In genomic region chr20:48166082-48166835, GRCh38 we compare ENCODE assay signal across 19 cellular contexts.
"Had no signal": no experiment of that assay in that cellular context is flagged by ENCODE, and none has a peak within 500 bp of the region (broad histone marks: within the 10 kb centered on the region; RNA-seq: fewer than 3 reads in every experiment).

No MANE protein-coding gene starts in this region.

- H3K27ac Mint-ChIP-seq: activated CD4-positive, alpha-beta T cell treated with anti-CD3 and anti-CD28 coated beads, Interleukin-2, amount 10 ng/mL, durations not matched to agents 24 days and 14 days; activated naive CD4-positive, alpha-beta T cell treated with anti-CD3 and anti-CD28 coated beads, Interleukin-2, amount 50 U/mL, for 24 hours; endodermal cell; stimulated activated naive CD8-positive, alpha-beta T cell treated with anti-CD3 and anti-CD28 coated beads, Interleukin-15, amount 100 ng/mL, for 72 hours had no signal

- DNase-seq: activated CD4-positive, alpha-beta T cell treated with anti-CD3 and anti-CD28 coated beads, Interleukin-2, amount 10 ng/mL, durations not matched to agents 24 days and 14 days; activated effector memory CD4-positive, alpha-beta T cell treated with Interleukin-2 at 50 U/mL for 16 hours; activated T-cell treated with anti-CD3 and anti-CD28 coated beads for 4 hours; amniotic stem cell; cerebellar nuclear complex; endodermal cell; erythroblast; kidney glomerular epithelial cell; mesendoderm; retina; stimulated activated CD4-positive, alpha-beta T cell treated with anti-CD3 and anti-CD28 coated beads, Interleukin-4, amount 100 ng/mL, for 4 hours; stimulated activated naive CD8-positive, alpha-beta T cell treated with anti-CD3 and anti-CD28 coated beads, Interleukin-15, amount 100 ng/mL, for 72 hours; T1000; testis; upper lobe of right lung had no signal

- H3K36me3 ChIP-seq: ovary, upper lobe of right lung had no signal

- H3K36me3 Mint-ChIP-seq: activated naive CD4-positive, alpha-beta T cell treated with anti-CD3 and anti-CD28 coated beads, Interleukin-2, amount 50 U/mL, for 24 hours; brain had no signal

- H3K4me2 ChIP-seq: hepatocyte had no signal

- H3K9me3 Mint-ChIP-seq: activated CD4-positive, alpha-beta T cell treated with anti-CD3 and anti-CD28 coated beads, Interleukin-2, amount 10 ng/mL, durations not matched to agents 24 days and 14 days; activated naive CD4-positive, alpha-beta T cell treated with anti-CD3 and anti-CD28 coated beads, Interleukin-2, amount 50 U/mL, for 24 hours; endodermal cell; stimulated activated naive CD8-positive, alpha-beta T cell treated with anti-CD3 and anti-CD28 coated beads, Interleukin-15, amount 100 ng/mL, for 72 hours had no signal

- H3K4me1 Mint-ChIP-seq: activated CD4-positive, alpha-beta T cell treated with anti-CD3 and anti-CD28 coated beads, Interleukin-2, amount 10 ng/mL, durations not matched to agents 24 days and 14 days; activated naive CD4-positive, alpha-beta T cell treated with anti-CD3 and anti-CD28 coated beads, Interleukin-2, amount 50 U/mL, for 24 hours; stimulated activated naive CD8-positive, alpha-beta T cell treated with anti-CD3 and anti-CD28 coated beads, Interleukin-15, amount 100 ng/mL, for 72 hours had no signal

- H3K9me3 ChIP-seq: ovary, testis, upper lobe of right lung had no signal

- ATAC-seq: stimulated activated naive CD8-positive, alpha-beta T cell treated with anti-CD3 and anti-CD28 coated beads, Interleukin-15, amount 100 ng/mL, for 72 hours; upper lobe of right lung had no signal

- H2AFZ ChIP-seq: hepatocyte had no signal

- H3K4me3 Mint-ChIP-seq: activated CD4-positive, alpha-beta T cell treated with anti-CD3 and anti-CD28 coated beads, Interleukin-2, amount 10 ng/mL, durations not matched to agents 24 days and 14 days; activated naive CD4-positive, alpha-beta T cell treated with anti-CD3 and anti-CD28 coated beads, Interleukin-2, amount 50 U/mL, for 24 hours; brain; endodermal cell; stimulated activated naive CD8-positive, alpha-beta T cell treated with anti-CD3 and anti-CD28 coated beads, Interleukin-15, amount 100 ng/mL, for 72 hours had no signal

- H3K27me3 ChIP-seq: hepatocyte, ovary, testis, upper lobe of right lung had no signal

- H3K79me2 ChIP-seq: hepatocyte had no signal

- H3K4me1 ChIP-seq: upper lobe of right lung had no signal

- H3K27me3 Mint-ChIP-seq: activated CD4-positive, alpha-beta T cell treated with anti-CD3 and anti-CD28 coated beads, Interleukin-2, amount 10 ng/mL, durations not matched to agents 24 days and 14 days; activated naive CD4-positive, alpha-beta T cell treated with anti-CD3 and anti-CD28 coated beads, Interleukin-2, amount 50 U/mL, for 24 hours had no signal

- H3K27ac ChIP-seq: hepatocyte, ovary, testis, upper lobe of right lung had no signal

- H3K4me3 ChIP-seq: hepatocyte, ovary, testis, upper lobe of right lung had no signal
